In the genomic region with DNA sequence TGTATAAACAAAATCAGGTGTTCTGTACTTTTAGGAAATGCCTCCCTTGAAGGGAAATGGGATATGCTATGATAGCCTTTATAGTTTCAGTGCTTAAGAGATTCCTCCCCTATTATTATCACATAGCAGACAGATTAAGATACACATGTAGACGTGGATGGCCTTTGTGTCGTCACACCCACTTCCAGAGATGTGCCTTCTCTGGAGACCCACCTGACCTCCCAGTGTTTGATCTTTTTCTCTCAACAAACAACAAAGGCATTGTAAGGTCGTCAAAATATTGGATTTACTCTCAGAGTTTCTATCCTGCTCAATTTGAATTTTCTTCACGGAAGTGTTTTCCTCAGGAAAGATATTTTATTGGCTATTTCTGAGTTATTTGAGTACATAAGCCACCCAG, we compare ENCODE assay signal across 1 cellular context.
TF ChIP-seq lines count a peak whose summit lies in the region.

No MANE protein-coding gene starts in this region.

TF ChIP-seq in HepG2, 621 proteins besides CTCF, POLR2A, EP300 and RAD21 (continues in another document):
- peak; percentile 72 for TF ChIP-seq NR2F6 (IDR thresholded peaks at IDR 0.05)
- peak; percentile 68 for TF ChIP-seq NR2F6 (CRISPR knock-in tag; IDR thresholded peaks at IDR 0.05)
- TF ChIP-seq SOX5 (CRISPR knock-in tag; IDR thresholded peaks at IDR 0.05; ENCODE audit: borderline replicate concordance), result peak; percentile 84; the same call in 1 of the 2 replicates
- TF ChIP-seq, protein P1, sequence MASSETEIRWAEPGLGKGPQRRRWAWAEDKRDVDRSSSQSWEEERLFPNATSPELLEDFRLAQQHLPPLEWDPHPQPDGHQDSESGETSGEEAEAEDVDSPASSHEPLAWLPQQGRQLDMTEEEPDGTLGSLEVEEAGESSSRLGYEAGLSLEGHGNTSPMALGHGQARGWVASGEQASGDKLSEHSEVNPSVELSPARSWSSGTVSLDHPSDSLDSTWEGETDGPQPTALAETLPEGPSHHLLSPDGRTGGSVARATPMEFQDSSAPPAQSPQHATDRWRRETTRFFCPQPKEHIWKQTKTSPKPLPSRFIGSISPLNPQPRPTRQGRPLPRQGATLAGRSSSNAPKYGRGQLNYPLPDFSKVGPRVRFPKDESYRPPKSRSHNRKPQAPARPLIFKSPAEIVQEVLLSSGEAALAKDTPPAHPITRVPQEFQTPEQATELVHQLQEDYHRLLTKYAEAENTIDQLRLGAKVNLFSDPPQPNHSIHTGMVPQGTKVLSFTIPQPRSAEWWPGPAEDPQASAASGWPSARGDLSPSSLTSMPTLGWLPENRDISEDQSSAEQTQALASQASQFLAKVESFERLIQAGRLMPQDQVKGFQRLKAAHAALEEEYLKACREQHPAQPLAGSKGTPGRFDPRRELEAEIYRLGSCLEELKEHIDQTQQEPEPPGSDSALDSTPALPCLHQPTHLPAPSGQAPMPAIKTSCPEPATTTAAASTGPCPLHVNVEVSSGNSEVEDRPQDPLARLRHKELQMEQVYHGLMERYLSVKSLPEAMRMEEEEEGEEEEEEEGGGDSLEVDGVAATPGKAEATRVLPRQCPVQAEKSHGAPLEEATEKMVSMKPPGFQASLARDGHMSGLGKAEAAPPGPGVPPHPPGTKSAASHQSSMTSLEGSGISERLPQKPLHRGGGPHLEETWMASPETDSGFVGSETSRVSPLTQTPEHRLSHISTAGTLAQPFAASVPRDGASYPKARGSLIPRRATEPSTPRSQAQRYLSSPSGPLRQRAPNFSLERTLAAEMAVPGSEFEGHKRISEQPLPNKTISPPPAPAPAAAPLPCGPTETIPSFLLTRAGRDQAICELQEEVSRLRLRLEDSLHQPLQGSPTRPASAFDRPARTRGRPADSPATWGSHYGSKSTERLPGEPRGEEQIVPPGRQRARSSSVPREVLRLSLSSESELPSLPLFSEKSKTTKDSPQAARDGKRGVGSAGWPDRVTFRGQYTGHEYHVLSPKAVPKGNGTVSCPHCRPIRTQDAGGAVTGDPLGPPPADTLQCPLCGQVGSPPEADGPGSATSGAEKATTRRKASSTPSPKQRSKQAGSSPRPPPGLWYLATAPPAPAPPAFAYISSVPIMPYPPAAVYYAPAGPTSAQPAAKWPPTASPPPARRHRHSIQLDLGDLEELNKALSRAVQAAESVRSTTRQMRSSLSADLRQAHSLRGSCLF (CRISPR knock-in tag; IDR thresholded peaks at IDR 0.05; ENCODE audit: borderline replicate concordance), result no peak
- peak; percentile 33; the same call in 1 of the 2 replicates for TF ChIP-seq SAP130 (CRISPR knock-in tag; IDR thresholded peaks at IDR 0.05; ENCODE audit: low read depth)
- no peak for TF ChIP-seq MAFG (CRISPR knock-in tag; IDR thresholded peaks at IDR 0.05)
- peak; percentile 73 for TF ChIP-seq NR2F2 (IDR thresholded peaks at IDR 0.05; ENCODE audit: borderline replicate concordance, low read depth)
- TF ChIP-seq ATF1 (CRISPR knock-in tag; IDR thresholded peaks at IDR 0.05), result peak; percentile 42; the same call in 1 of the 2 replicates
- TF ChIP-seq ZNF44 (CRISPR knock-in tag; IDR thresholded peaks at IDR 0.05), result no peak
- TF ChIP-seq, protein P2, sequence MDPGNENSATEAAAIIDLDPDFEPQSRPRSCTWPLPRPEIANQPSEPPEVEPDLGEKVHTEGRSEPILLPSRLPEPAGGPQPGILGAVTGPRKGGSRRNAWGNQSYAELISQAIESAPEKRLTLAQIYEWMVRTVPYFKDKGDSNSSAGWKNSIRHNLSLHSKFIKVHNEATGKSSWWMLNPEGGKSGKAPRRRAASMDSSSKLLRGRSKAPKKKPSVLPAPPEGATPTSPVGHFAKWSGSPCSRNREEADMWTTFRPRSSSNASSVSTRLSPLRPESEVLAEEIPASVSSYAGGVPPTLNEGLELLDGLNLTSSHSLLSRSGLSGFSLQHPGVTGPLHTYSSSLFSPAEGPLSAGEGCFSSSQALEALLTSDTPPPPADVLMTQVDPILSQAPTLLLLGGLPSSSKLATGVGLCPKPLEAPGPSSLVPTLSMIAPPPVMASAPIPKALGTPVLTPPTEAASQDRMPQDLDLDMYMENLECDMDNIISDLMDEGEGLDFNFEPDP (CRISPR knock-in tag; conservative IDR thresholded peaks at IDR 0.05), result no peak
- TF ChIP-seq HNRNPUL1 (IDR thresholded peaks at IDR 0.05; ENCODE audit: low read depth, low read length), result no peak
- peak; percentile 35; the same call in 1 of the 2 replicates for TF ChIP-seq RARA (CRISPR knock-in tag; IDR thresholded peaks at IDR 0.05)
- TF ChIP-seq, protein P3, sequence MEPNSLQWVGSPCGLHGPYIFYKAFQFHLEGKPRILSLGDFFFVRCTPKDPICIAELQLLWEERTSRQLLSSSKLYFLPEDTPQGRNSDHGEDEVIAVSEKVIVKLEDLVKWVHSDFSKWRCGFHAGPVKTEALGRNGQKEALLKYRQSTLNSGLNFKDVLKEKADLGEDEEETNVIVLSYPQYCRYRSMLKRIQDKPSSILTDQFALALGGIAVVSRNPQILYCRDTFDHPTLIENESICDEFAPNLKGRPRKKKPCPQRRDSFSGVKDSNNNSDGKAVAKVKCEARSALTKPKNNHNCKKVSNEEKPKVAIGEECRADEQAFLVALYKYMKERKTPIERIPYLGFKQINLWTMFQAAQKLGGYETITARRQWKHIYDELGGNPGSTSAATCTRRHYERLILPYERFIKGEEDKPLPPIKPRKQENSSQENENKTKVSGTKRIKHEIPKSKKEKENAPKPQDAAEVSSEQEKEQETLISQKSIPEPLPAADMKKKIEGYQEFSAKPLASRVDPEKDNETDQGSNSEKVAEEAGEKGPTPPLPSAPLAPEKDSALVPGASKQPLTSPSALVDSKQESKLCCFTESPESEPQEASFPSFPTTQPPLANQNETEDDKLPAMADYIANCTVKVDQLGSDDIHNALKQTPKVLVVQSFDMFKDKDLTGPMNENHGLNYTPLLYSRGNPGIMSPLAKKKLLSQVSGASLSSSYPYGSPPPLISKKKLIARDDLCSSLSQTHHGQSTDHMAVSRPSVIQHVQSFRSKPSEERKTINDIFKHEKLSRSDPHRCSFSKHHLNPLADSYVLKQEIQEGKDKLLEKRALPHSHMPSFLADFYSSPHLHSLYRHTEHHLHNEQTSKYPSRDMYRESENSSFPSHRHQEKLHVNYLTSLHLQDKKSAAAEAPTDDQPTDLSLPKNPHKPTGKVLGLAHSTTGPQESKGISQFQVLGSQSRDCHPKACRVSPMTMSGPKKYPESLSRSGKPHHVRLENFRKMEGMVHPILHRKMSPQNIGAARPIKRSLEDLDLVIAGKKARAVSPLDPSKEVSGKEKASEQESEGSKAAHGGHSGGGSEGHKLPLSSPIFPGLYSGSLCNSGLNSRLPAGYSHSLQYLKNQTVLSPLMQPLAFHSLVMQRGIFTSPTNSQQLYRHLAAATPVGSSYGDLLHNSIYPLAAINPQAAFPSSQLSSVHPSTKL (CRISPR knock-in tag; IDR thresholded peaks at IDR 0.05), result peak; percentile 76
- TF ChIP-seq XBP1 (CRISPR knock-in tag; IDR thresholded peaks at IDR 0.05), result no peak
- TF ChIP-seq SP5 (CRISPR knock-in tag; IDR thresholded peaks at IDR 0.05; ENCODE audit: borderline replicate concordance, low read depth), result peak; percentile 19; the same call in 1 of the 2 replicates
- TF ChIP-seq FOSL2 (CRISPR knock-in tag; IDR thresholded peaks at IDR 0.05), result 0 out of 2 replicates have a peak, but pooled peaks have one; percentile 19
- no peak for TF ChIP-seq ZNF263 (CRISPR knock-in tag; IDR thresholded peaks at IDR 0.05)
- no peak for TF ChIP-seq NKX3-1 (CRISPR knock-in tag; IDR thresholded peaks at IDR 0.05)
- TF ChIP-seq, protein P4, sequence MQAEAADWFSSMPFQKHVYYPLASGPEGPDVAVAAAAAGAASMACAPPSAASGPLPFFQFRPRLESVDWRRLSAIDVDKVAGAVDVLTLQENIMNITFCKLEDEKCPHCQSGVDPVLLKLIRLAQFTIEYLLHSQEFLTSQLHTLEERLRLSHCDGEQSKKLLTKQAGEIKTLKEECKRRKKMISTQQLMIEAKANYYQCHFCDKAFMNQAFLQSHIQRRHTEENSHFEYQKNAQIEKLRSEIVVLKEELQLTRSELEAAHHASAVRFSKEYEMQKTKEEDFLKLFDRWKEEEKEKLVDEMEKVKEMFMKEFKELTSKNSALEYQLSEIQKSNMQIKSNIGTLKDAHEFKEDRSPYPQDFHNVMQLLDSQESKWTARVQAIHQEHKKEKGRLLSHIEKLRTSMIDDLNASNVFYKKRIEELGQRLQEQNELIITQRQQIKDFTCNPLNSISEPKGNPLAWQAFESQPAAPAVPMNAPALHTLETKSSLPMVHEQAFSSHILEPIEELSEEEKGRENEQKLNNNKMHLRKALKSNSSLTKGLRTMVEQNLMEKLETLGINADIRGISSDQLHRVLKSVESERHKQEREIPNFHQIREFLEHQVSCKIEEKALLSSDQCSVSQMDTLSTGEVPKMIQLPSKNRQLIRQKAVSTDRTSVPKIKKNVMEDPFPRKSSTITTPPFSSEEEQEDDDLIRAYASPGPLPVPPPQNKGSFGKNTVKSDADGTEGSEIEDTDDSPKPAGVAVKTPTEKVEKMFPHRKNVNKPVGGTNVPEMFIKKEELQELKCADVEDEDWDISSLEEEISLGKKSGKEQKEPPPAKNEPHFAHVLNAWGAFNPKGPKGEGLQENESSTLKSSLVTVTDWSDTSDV (CRISPR knock-in tag; IDR thresholded peaks at IDR 0.05), result no peak
- 0 out of 2 replicates have a peak, but pooled peaks have one; percentile 26 for TF ChIP-seq ISL2 (CRISPR knock-in tag; IDR thresholded peaks at IDR 0.05)
- TF ChIP-seq, protein P5, sequence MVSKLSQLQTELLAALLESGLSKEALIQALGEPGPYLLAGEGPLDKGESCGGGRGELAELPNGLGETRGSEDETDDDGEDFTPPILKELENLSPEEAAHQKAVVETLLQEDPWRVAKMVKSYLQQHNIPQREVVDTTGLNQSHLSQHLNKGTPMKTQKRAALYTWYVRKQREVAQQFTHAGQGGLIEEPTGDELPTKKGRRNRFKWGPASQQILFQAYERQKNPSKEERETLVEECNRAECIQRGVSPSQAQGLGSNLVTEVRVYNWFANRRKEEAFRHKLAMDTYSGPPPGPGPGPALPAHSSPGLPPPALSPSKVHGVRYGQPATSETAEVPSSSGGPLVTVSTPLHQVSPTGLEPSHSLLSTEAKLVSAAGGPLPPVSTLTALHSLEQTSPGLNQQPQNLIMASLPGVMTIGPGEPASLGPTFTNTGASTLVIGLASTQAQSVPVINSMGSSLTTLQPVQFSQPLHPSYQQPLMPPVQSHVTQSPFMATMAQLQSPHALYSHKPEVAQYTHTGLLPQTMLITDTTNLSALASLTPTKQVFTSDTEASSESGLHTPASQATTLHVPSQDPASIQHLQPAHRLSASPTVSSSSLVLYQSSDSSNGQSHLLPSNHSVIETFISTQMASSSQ (IDR thresholded peaks at IDR 0.05; ENCODE audit: low read depth), result 0 out of 2 replicates have a peak, but pooled peaks have one; percentile 23
- TF ChIP-seq, protein P5 (CRISPR knock-in tag; IDR thresholded peaks at IDR 0.05; ENCODE audit: borderline replicate concordance), result no peak
- TF ChIP-seq ZNF251 (CRISPR knock-in tag; IDR thresholded peaks at IDR 0.05), result no peak
- peak; percentile 44; the same call in 1 of the 2 replicates for TF ChIP-seq CREB1 (IDR thresholded peaks at IDR 0.05)
- TF ChIP-seq CREB1 (CRISPR knock-in tag; IDR thresholded peaks at IDR 0.05), result peak; percentile 65
- TF ChIP-seq, protein P6, sequence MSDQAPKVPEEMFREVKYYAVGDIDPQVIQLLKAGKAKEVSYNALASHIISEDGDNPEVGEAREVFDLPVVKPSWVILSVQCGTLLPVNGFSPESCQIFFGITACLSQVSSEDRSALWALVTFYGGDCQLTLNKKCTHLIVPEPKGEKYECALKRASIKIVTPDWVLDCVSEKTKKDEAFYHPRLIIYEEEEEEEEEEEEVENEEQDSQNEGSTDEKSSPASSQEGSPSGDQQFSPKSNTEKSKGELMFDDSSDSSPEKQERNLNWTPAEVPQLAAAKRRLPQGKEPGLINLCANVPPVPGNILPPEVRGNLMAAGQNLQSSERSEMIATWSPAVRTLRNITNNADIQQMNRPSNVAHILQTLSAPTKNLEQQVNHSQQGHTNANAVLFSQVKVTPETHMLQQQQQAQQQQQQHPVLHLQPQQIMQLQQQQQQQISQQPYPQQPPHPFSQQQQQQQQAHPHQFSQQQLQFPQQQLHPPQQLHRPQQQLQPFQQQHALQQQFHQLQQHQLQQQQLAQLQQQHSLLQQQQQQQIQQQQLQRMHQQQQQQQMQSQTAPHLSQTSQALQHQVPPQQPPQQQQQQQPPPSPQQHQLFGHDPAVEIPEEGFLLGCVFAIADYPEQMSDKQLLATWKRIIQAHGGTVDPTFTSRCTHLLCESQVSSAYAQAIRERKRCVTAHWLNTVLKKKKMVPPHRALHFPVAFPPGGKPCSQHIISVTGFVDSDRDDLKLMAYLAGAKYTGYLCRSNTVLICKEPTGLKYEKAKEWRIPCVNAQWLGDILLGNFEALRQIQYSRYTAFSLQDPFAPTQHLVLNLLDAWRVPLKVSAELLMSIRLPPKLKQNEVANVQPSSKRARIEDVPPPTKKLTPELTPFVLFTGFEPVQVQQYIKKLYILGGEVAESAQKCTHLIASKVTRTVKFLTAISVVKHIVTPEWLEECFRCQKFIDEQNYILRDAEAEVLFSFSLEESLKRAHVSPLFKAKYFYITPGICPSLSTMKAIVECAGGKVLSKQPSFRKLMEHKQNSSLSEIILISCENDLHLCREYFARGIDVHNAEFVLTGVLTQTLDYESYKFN (CRISPR knock-in tag; conservative IDR thresholded peaks at IDR 0.05), result 0 out of 2 replicates have a peak, but pooled peaks have one; percentile 33
- TF ChIP-seq, protein P7, sequence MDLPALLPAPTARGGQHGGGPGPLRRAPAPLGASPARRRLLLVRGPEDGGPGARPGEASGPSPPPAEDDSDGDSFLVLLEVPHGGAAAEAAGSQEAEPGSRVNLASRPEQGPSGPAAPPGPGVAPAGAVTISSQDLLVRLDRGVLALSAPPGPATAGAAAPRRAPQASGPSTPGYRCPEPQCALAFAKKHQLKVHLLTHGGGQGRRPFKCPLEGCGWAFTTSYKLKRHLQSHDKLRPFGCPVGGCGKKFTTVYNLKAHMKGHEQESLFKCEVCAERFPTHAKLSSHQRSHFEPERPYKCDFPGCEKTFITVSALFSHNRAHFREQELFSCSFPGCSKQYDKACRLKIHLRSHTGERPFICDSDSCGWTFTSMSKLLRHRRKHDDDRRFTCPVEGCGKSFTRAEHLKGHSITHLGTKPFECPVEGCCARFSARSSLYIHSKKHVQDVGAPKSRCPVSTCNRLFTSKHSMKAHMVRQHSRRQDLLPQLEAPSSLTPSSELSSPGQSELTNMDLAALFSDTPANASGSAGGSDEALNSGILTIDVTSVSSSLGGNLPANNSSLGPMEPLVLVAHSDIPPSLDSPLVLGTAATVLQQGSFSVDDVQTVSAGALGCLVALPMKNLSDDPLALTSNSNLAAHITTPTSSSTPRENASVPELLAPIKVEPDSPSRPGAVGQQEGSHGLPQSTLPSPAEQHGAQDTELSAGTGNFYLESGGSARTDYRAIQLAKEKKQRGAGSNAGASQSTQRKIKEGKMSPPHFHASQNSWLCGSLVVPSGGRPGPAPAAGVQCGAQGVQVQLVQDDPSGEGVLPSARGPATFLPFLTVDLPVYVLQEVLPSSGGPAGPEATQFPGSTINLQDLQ (CRISPR knock-in tag; IDR thresholded peaks at IDR 0.05), result no peak
- TF ChIP-seq SOX6 (IDR thresholded peaks at IDR 0.05), result no peak
- peak; percentile 84 for TF ChIP-seq SOX6 (CRISPR knock-in tag; IDR thresholded peaks at IDR 0.05)
- TF ChIP-seq ZBTB7A (CRISPR knock-in tag; IDR thresholded peaks at IDR 0.05), result no peak
- TF ChIP-seq CREM (IDR thresholded peaks at IDR 0.05), result peak; percentile 56
- TF ChIP-seq CREM (CRISPR knock-in tag; IDR thresholded peaks at IDR 0.05), result no peak
